8 cellular contexts compared by ENCODE assay signal in genomic region chr2:135985018-135985825, GRCh38. TPM values are rescaled to one million over a fixed set of nuclear protein-coding genes. Genes with fewer than 3 reads are reported as not detected.
DNase-seq lines count a peak whose midpoint lies in the region; ATAC-seq and TF ChIP-seq lines count a peak whose summit lies in the region.

Gene DARS1 (minus strand): TSS chr2:135985626. CDS start chr2:135985468, 158 bp downstream.

- H3K4me1 ChIP-seq in smooth muscle cell (ENCODE audit: low read depth) = peaks cover 22% of the 10 kb centered on the region

- H3K4me1 Mint-ChIP-seq in WTC11 = peaks cover 25% of the 10 kb centered on the region

- peaks cover 16% of the 10 kb centered on the region for H4K20me1 ChIP-seq in smooth muscle cell (ENCODE audit: low read depth)

- ATAC-seq in HG03175 (IDR thresholded peaks at IDR 0.05; ENCODE audit: unreplicated experiment) = peak; percentile 86
- ATAC-seq in WTC11 = peak; percentile 95

- TF ChIP-seq POLR2A in GM18951 (IDR thresholded peaks at IDR 0.05; ENCODE audit: extremely low read depth, insufficient read depth, insufficient read length) = peak; percentile 79

- H3K9me3 Mint-ChIP-seq in WTC11 = no peaks in the 10 kb centered on the region

- 1% methylated on average over 61 of the region's 64 CpGs for WGBS in smooth muscle cell (ENCODE audit: low lambda C conversion rate)

- peak within 1 kb of the TSS; percentile 92 for H3K27ac ChIP-seq in smooth muscle cell (ENCODE audit: low read depth)

- H3K36me3 Mint-ChIP-seq in WTC11 = peaks cover 28% of the 10 kb centered on the region

- peak within 1 kb of the TSS; percentile 97 for H3K9ac ChIP-seq in smooth muscle cell (ENCODE audit: low read depth)

- H3K27me3 ChIP-seq in smooth muscle cell (ENCODE audit: low read depth) = no peaks in the 10 kb centered on the region

- H2AFZ ChIP-seq in smooth muscle cell (ENCODE audit: low read depth) = peak within 1 kb of the TSS; percentile 95

- peak; percentile 71 for DNase-seq in AG09309 (ENCODE audit: low read depth)
- peak; percentile 94 for DNase-seq in NCI-H2227 treated with DMSO at 0.1 percent for 48 hours (lab: John Stamatoyannopoulos, UW)
- peak; percentile 96 for DNase-seq in WTC11 (ENCODE audit: low spot score)
- peak; percentile 95 to 97 for DNase-seq in cardiac fibroblast (ENCODE audit: low read depth in 2 of 2)
- peak; percentile 98 for DNase-seq in iPS-NIHi7 (ENCODE audit: extremely low spot score)
- DNase-seq in smooth muscle cell (lab: John Stamatoyannopoulos, UW; ENCODE audit: unreplicated experiment) = peak; percentile 73

- peaks cover 11% of the 10 kb centered on the region for H3F3A ChIP-seq in smooth muscle cell (ENCODE audit: low read depth)

- H3K79me2 ChIP-seq in smooth muscle cell (ENCODE audit: low read depth) = peaks cover 22% of the 10 kb centered on the region

- in situ Hi-C loops in GM18951 (cut with MboI; ENCODE audit: low sequenced_read_pairs, unreplicated experiment) = no loop called here

- H3K27me3 Mint-ChIP-seq in WTC11 (ENCODE audit: low read depth) = no peaks in the 10 kb centered on the region; the same call in 1 of the 2 replicates

- H3K4me3 Mint-ChIP-seq in WTC11 = peak within 1 kb of the TSS; percentile 82

- H3K4me3 ChIP-seq in AG09309 (ENCODE audit: control insufficient read depth, low read depth, low read length) (peak within 1 kb of the TSS; percentile 97), cardiac fibroblast (replicated peaks in 1 of 2; ENCODE audit: low read depth in 2 of 2, low read length in 2 of 2) (peak within 1 kb of the TSS; percentile 94 to 96), smooth muscle cell (peak within 1 kb of the TSS; percentile 68)

- H3K9me3 ChIP-seq in smooth muscle cell (replicated peaks; ENCODE audit: low read depth) = no peaks in the 10 kb centered on the region

- TF ChIP-seq CTCF in AG09309 (IDR thresholded peaks at IDR 0.05; ENCODE audit: control insufficient read depth, insufficient read depth, low read depth, low read length, missing control alignments) (no peak), WTC11 (IDR thresholded peaks at IDR 0.05) (no peak), cardiac fibroblast (IDR thresholded peaks at IDR 0.05; ENCODE audit: low read depth, low read length) (no peak), smooth muscle cell (IDR thresholded peaks at IDR 0.05; ENCODE audit: borderline replicate concordance, insufficient read depth, poor library complexity, severe bottlenecking) (no peak)

- H3K36me3 ChIP-seq in smooth muscle cell (ENCODE audit: low read depth) = no peaks in the 10 kb centered on the region

- POLR2A ChIA-PET in WTC11 (lab: Charles Lee) = interaction anchor here (0.6 to 1.2 kb wide), 3 partner anchors 22 to 110 kb away, joined by 3 to 4 read pairs (median 3); no protein-coding TSS in a partner anchor

- H3K4me2 ChIP-seq in smooth muscle cell = peak within 1 kb of the TSS; percentile 90

- CTCF ChIA-PET in WTC11 (lab: Charles Lee) = interaction anchor here (1.0 to 2.6 kb wide), 3 partner anchors 12 to 399 kb away, joined by 4 to 15 read pairs (median 5); no protein-coding TSS in a partner anchor

- H3K27ac Mint-ChIP-seq in WTC11 = peak within 1 kb of the TSS; percentile 97

TF ChIP-seq in WTC11, 78 proteins besides CTCF, POLR2A, EP300 and RAD21 (continues in another document):
- TF ChIP-seq ETV6 (CRISPR knock-in tag; IDR thresholded peaks at IDR 0.05) (peak; percentile 51; the same call in 1 of the 2 replicates), ZNF281 (CRISPR knock-in tag; IDR thresholded peaks at IDR 0.05) (peak; percentile 58; the same call in 1 of the 2 replicates), NR2C2 (CRISPR knock-in tag; IDR thresholded peaks at IDR 0.05) (no peak), TEAD1 (CRISPR knock-in tag; IDR thresholded peaks at IDR 0.05) (peak; percentile 69; the same call in 1 of the 2 replicates), IRF2 (CRISPR knock-in tag; IDR thresholded peaks at IDR 0.05; ENCODE audit: borderline replicate concordance, low read depth) (no peak), ATF6 (CRISPR knock-in tag; IDR thresholded peaks at IDR 0.05) (no peak), ZNF671 (CRISPR knock-in tag; IDR thresholded peaks at IDR 0.05) (no peak), HMGXB4 (CRISPR knock-in tag; IDR thresholded peaks at IDR 0.05) (peak; percentile 84; the same call in 1 of the 2 replicates), MAX (CRISPR knock-in tag; IDR thresholded peaks at IDR 0.05) (peak; percentile 96), ZNF263 (CRISPR knock-in tag; IDR thresholded peaks at IDR 0.05; ENCODE audit: low read depth) (peak; percentile 92), FOXJ3 (CRISPR knock-in tag; IDR thresholded peaks at IDR 0.05; ENCODE audit: borderline replicate concordance) (no peak), ZNF219 (CRISPR knock-in tag; IDR thresholded peaks at IDR 0.05; ENCODE audit: borderline replicate concordance) (peak; percentile 77; the same call in 1 of the 2 replicates), ZNF425 (CRISPR knock-in tag; conservative IDR thresholded peaks at IDR 0.05) (no peak)

RNA-seq across cellular contexts. Expression of gene DARS1, which starts in this region (rescaled TPM):
- total RNA-seq in WTC11 (2021) (80.9 to 95.5 TPM (median 91.7 TPM) in 3 replicates), smooth muscle cell (112 and 121 TPM in 2 replicates)
- 110 and 119 TPM in 2 replicates for polyA plus RNA-seq in smooth muscle cell

Comparison
In these comparisons a context has a peak if more than half of its experiments do, and no peak if none do; other contexts are left out.
1. Peak in every context shown above with its lines: DNase-seq, ATAC-seq, H3K4me3 ChIP-seq and H3K27ac ChIP-seq.